In the genomic region with DNA sequence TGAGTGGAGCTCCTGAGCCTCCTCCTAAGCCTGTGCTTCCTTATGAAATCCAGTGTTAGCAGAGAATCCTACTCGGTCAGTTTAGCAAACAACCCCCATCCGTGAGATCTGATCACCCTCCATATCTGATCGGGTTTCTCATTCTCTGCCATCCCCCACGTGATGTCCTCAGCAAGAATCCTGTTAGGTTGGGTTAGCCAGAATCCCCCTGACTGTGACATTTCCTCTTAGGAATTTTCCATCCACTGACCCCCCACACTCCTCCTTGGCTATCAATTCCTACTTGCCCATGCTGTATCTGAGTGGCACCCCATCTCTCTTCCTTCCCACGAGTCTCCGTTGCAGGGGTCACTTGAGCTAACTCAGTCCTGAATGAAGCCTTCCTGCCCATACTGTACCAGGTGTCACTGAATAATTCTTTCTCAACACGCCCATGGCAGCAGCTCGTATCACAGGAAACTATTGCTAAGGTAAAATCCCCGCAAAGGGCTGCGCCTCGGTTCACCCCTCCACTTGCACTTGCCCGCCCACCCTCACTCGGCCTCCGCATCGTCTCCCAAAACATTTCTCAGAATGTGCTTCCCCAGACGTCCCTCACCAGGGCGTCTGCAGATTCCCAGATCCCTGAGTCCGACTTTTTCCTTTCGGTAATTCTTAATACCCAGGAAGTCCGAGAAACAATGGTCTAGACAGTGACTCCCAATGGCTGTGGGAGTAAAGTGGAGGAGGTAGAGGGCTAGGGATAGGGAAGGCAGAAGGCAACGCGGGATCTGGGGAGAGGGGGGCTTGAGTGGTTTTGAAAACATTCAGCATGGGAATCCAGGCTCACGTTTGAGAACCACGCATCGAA, we compare ENCODE assay signal across 11 cellular contexts. TPM values are rescaled to one million over a fixed set of nuclear protein-coding genes. Genes with fewer than 3 reads are reported as not detected.
DNase-seq lines count a peak whose midpoint lies in the region; ATAC-seq, FAIRE-seq and TF ChIP-seq lines count a peak whose summit lies in the region.
"Had no signal": no experiment of that assay in that cellular context is flagged by ENCODE, and none has a peak within 500 bp of the region (broad histone marks: within the 10 kb centered on the region; RNA-seq: fewer than 3 reads in every experiment).

No MANE protein-coding gene starts in this region.

- H3K4me1 ChIP-seq in breast epithelium (peaks cover 23 to 43% of the 10 kb centered on the region in 2 donors), kidney (ENCODE audit: control insufficient read depth in 1 of 2, insufficient read depth in 1 of 2, low read depth in 1 of 2, low read length in 2 of 2) (peaks cover 23 to 45% of the 10 kb centered on the region in 2 donors)

- H3K27ac ChIP-seq in breast epithelium, result peak overlapping the region; percentile 100
- peak overlapping the region; percentile 96 to 99 for H3K27ac ChIP-seq in kidney (ENCODE audit: low read depth in 2 of 2, low read length in 2 of 2)

- no peak for TF ChIP-seq POLR2A in breast epithelium (IDR thresholded peaks at IDR 0.05)

- no peak for TF ChIP-seq CTCF in breast epithelium (IDR thresholded peaks at IDR 0.05)
- TF ChIP-seq CTCF in kidney (IDR thresholded peaks at IDR 0.05; ENCODE audit: borderline replicate concordance, extremely low read depth, insufficient read depth), result no peak

- H3K36me3 ChIP-seq in breast epithelium (no peaks in the 10 kb centered on the region), kidney (ENCODE audit: control insufficient read depth in 1 of 2, insufficient read depth in 2 of 2, low read length in 2 of 2) (no peaks in the 10 kb centered on the region)

- peaks cover 2% of the 10 kb centered on the region for H3K36me3 Mint-ChIP-seq in stimulated activated memory B cell treated with anti-CD40 and anti-IgM and Interleukin-4, amounts not matched to agents 10 μg/mL and 1 μg/mL and 100 μg/mL, for 72 hours

- H3K27me3 Mint-ChIP-seq in stimulated activated memory B cell treated with anti-CD40 and anti-IgM and Interleukin-4, amounts not matched to agents 10 μg/mL and 1 μg/mL and 100 μg/mL, for 72 hours, result peaks cover 3% of the 10 kb centered on the region

- peak; percentile 20 for ATAC-seq in stimulated activated memory B cell treated with anti-CD40 and anti-IgM and Interleukin-4, amounts not matched to agents 10 μg/mL and 1 μg/mL and 100 μg/mL, for 72 hours
- no peak for ATAC-seq in GM18858 (IDR thresholded peaks at IDR 0.05; ENCODE audit: unreplicated experiment)
- ATAC-seq: GM12878 had no signal

- H3K9me3 ChIP-seq in breast epithelium (no peaks in the 10 kb centered on the region), kidney (ENCODE audit: control insufficient read depth in 1 of 2, low read length in 2 of 2) (no peaks in the 10 kb centered on the region)

- peaks cover under 1% of the 10 kb centered on the region for H3K9me3 Mint-ChIP-seq in stimulated activated memory B cell treated with anti-CD40 and anti-IgM and Interleukin-4, amounts not matched to agents 10 μg/mL and 1 μg/mL and 100 μg/mL, for 72 hours

- H3K9ac ChIP-seq in kidney (ENCODE audit: low read length in 2 of 2), result peak overlapping the region; percentile 26 to 85

- H3K27me3 ChIP-seq in breast epithelium, result no peaks in the 10 kb centered on the region

- H3K4me3 Mint-ChIP-seq in stimulated activated memory B cell treated with anti-CD40 and anti-IgM and Interleukin-4, amounts not matched to agents 10 μg/mL and 1 μg/mL and 100 μg/mL, for 72 hours, result no peak overlapping the region
- H3K4me3 Mint-ChIP-seq: memory B cell had no signal

- H3K4me3 ChIP-seq in breast epithelium (peak overlapping the region in 2 of 3 donors; percentile 23 to 55), kidney (ENCODE audit: low read length in 2 of 2) (peak overlapping the region in 1 of 2 donors; percentile 1)
- H3K4me3 ChIP-seq: GM12878 had no signal

- no peak overlapping the region for H3K27ac Mint-ChIP-seq in stimulated activated memory B cell treated with anti-CD40 and anti-IgM and Interleukin-4, amounts not matched to agents 10 μg/mL and 1 μg/mL and 100 μg/mL, for 72 hours
- H3K27ac Mint-ChIP-seq: memory B cell had no signal

- no peaks in the 10 kb centered on the region for H3K4me1 Mint-ChIP-seq in stimulated activated memory B cell treated with anti-CD40 and anti-IgM and Interleukin-4, amounts not matched to agents 10 μg/mL and 1 μg/mL and 100 μg/mL, for 72 hours
- H3K4me1 Mint-ChIP-seq: memory B cell had no signal

- no peak for FAIRE-seq in kidney (lab: Jason Lieb, UNC)
- FAIRE-seq: GM12878 had no signal

- intact Hi-C loops in breast epithelium (cut with DNase I; ENCODE audit: low total_unique reads) (loop anchor here (5.0 kb wide), 1 partner anchor 44 kb away; the partner anchor contains the start of gene MYOF), kidney (cut with DNase I) (no loop called here)

- DNase-seq in HCEC 1CT (peak; percentile 73), breast epithelium (ENCODE audit: low spot score in 2 of 2) (no peak), kidney (no peak), 8988T (no peak), NAMALWA (ENCODE audit: low spot score) (no peak), GM19240 (ENCODE audit: insufficient read length, low spot score) (no peak)
- DNase-seq: activated T-cell treated with anti-CD3 and anti-CD28 coated beads for 4 hours had no signal

RNA-seq across cellular contexts. Expression of gene MYOF, which starts 44.0 kb away (rescaled TPM):
- 100 to 1,000 TPM; 118 to 131 (median 130) TPM for total RNA-seq in breast epithelium
- total RNA-seq in kidney, result 134 TPM
- polyA plus RNA-seq in kidney (ENCODE audit: insufficient read depth, low read depth, low replicate concordance), result 11.5 TPM

RNA-seq across cellular contexts. Expression of gene CEP55, which starts 58.2 kb away (rescaled TPM):
- 1 to 10 TPM in 1 of 3 donors, under 1 TPM in 2; 0.33 to 2.1 (median 0.73) TPM for total RNA-seq in breast epithelium
- total RNA-seq in kidney, result 0.88 TPM
- 0.39 TPM for polyA plus RNA-seq in kidney (ENCODE audit: insufficient read depth, low read depth, low replicate concordance)
